Comparison of ENCODE assay signal across 1 cellular context in genomic region chr16:75464130-75464918, GRCh38.
TF ChIP-seq lines count a peak whose summit lies in the region.

Gene TMEM170A, minus strand, starts transcription at chr16:75464689. Its CDS starts 89 bp downstream, at chr16:75464600.

TF ChIP-seq in HEK293, 187 proteins besides CTCF, POLR2A, EP300 and RAD21 (continued from another document and continues in another):
- TF ChIP-seq ZFHX2 (tag by site-specific recombination; conservative IDR thresholded peaks at IDR 0.05) (peak; percentile 46), BCL11A (tag by site-specific recombination; IDR thresholded peaks at IDR 0.05; ENCODE audit: low read depth) (peak; percentile 44; the same call in 1 of the 2 replicates), WT1 (tag by site-specific recombination; IDR thresholded peaks at IDR 0.05) (peak; percentile 20; the same call in 1 of the 2 replicates), ZBTB48 (tag by site-specific recombination; IDR thresholded peaks at IDR 0.05) (peak; percentile 80), ZBTB6 (tag by site-specific recombination; IDR thresholded peaks at IDR 0.05) (no peak), REPIN1 (tag by site-specific recombination; IDR thresholded peaks at IDR 0.05; ENCODE audit: low read depth) (peak; percentile 49; the same call in 1 of the 2 replicates), BCL6B (tag by site-specific recombination; IDR thresholded peaks at IDR 0.05) (no peak), ZNF558 (tag by site-specific recombination; IDR thresholded peaks at IDR 0.05) (no peak), OSR2 (tag by site-specific recombination; IDR thresholded peaks at IDR 0.05) (no peak), ZNF10 (tag by site-specific recombination; IDR thresholded peaks at IDR 0.05) (peak; percentile 89), ZNF677 (tag by site-specific recombination; IDR thresholded peaks at IDR 0.05) (no peak), ZNF433 (tag by site-specific recombination; IDR thresholded peaks at IDR 0.05; ENCODE audit: low read depth) (no peak), SCRT2 (tag by site-specific recombination; IDR thresholded peaks at IDR 0.05) (peak; percentile 24; the same call in 1 of the 2 replicates), ZNF391 (tag by site-specific recombination; IDR thresholded peaks at IDR 0.05; ENCODE audit: borderline replicate concordance, low read depth) (no peak), ZNF776 (tag by site-specific recombination; IDR thresholded peaks at IDR 0.05; ENCODE audit: borderline replicate concordance) (no peak), ZNF266 (tag by site-specific recombination; IDR thresholded peaks at IDR 0.05; ENCODE audit: low read depth) (no peak), ZNF670 (tag by site-specific recombination; IDR thresholded peaks at IDR 0.05; ENCODE audit: low read depth) (no peak), HOXD13 (CRISPR knock-in tag; IDR thresholded peaks at IDR 0.05; ENCODE audit: borderline replicate concordance) (no peak), SALL2 (tag by site-specific recombination; IDR thresholded peaks at IDR 0.05; ENCODE audit: borderline replicate concordance) (no peak), REST (tag by site-specific recombination; IDR thresholded peaks at IDR 0.05) (no peak), MYNN (tag by site-specific recombination; IDR thresholded peaks at IDR 0.05; ENCODE audit: borderline replicate concordance) (no peak), ZNF555 (tag by site-specific recombination; conservative IDR thresholded peaks at IDR 0.05) (no peak), ZFP69B (tag by site-specific recombination; IDR thresholded peaks at IDR 0.05) (peak; percentile 73; the same call in 1 of the 2 replicates), PRDM6 (tag by site-specific recombination; IDR thresholded peaks at IDR 0.05) (no peak), ZNF221 (tag by site-specific recombination; IDR thresholded peaks at IDR 0.05; ENCODE audit: borderline replicate concordance) (no peak), ZNF174 (tag by site-specific recombination; IDR thresholded peaks at IDR 0.05) (no peak), ZNF792 (tag by site-specific recombination; IDR thresholded peaks at IDR 0.05) (no peak), KLF16 (tag by site-specific recombination; IDR thresholded peaks at IDR 0.05) (peak; percentile 47; the same call in 1 of the 2 replicates), ZNF449 (tag by site-specific recombination; IDR thresholded peaks at IDR 0.05) (no peak; the same call in 1 of the 2 replicates), ZNF544 (tag by site-specific recombination; IDR thresholded peaks at IDR 0.05) (no peak), ZNF404 (tag by site-specific recombination; IDR thresholded peaks at IDR 0.05) (no peak), ZNF280C (tag by site-specific recombination; IDR thresholded peaks at IDR 0.05) (no peak), ZNF416 (tag by site-specific recombination; IDR thresholded peaks at IDR 0.05) (no peak), ZNF830 (tag by site-specific recombination; IDR thresholded peaks at IDR 0.05; ENCODE audit: low read depth) (no peak), ZNF521 (tag by site-specific recombination; IDR thresholded peaks at IDR 0.05) (no peak), ZBTB17 (tag by site-specific recombination; IDR thresholded peaks at IDR 0.05) (peak; percentile 77), SP7 (tag by site-specific recombination; IDR thresholded peaks at IDR 0.05) (peak; percentile 79), ZNF626 (tag by site-specific recombination; IDR thresholded peaks at IDR 0.05) (no peak), ZNF423 (tag by site-specific recombination; IDR thresholded peaks at IDR 0.05) (no peak), ZNF621 (tag by site-specific recombination; IDR thresholded peaks at IDR 0.05) (no peak), ZNF248 (tag by site-specific recombination; IDR thresholded peaks at IDR 0.05) (no peak), ZBTB44 (tag by site-specific recombination; IDR thresholded peaks at IDR 0.05) (no peak), ZNF510 (tag by site-specific recombination; IDR thresholded peaks at IDR 0.05; ENCODE audit: insufficient replicate concordance) (no peak), KLF10 (tag by site-specific recombination; IDR thresholded peaks at IDR 0.05) (peak; percentile 86), ZNF426 (tag by site-specific recombination; IDR thresholded peaks at IDR 0.05) (no peak), ZNF707 (tag by site-specific recombination; IDR thresholded peaks at IDR 0.05) (no peak), ZNF645 (tag by site-specific recombination; IDR thresholded peaks at IDR 0.05) (no peak), ZNF114 (tag by site-specific recombination; IDR thresholded peaks at IDR 0.05) (no peak), ZNF654 (tag by site-specific recombination; IDR thresholded peaks at IDR 0.05; ENCODE audit: low read depth) (no peak), PBX3 (CRISPR knock-in tag; IDR thresholded peaks at IDR 0.05) (no peak), ZNF76 (tag by site-specific recombination; IDR thresholded peaks at IDR 0.05; ENCODE audit: borderline replicate concordance, low read depth) (peak; percentile 47; the same call in 1 of the 2 replicates), ZNF133 (tag by site-specific recombination; IDR thresholded peaks at IDR 0.05) (no peak), ZNF366 (tag by site-specific recombination; conservative IDR thresholded peaks at IDR 0.05) (peak; percentile 69), OVOL3 (tag by site-specific recombination; IDR thresholded peaks at IDR 0.05) (no peak), ZNF132 (tag by site-specific recombination; IDR thresholded peaks at IDR 0.05; ENCODE audit: borderline replicate concordance) (no peak), ZNF501 (tag by site-specific recombination; IDR thresholded peaks at IDR 0.05) (peak; percentile 38; the same call in 1 of the 2 replicates), ZBTB1 (tag by site-specific recombination; IDR thresholded peaks at IDR 0.05) (no peak), ZSCAN30 (tag by site-specific recombination; IDR thresholded peaks at IDR 0.05) (no peak)
